8 cellular contexts compared by ENCODE assay signal in genomic region chr1:156053770-156054499, GRCh38. TPM values are rescaled to one million over a fixed set of nuclear protein-coding genes. Genes with fewer than 3 reads are reported as not detected.
DNase-seq lines count a peak whose midpoint lies in the region; ATAC-seq and TF ChIP-seq lines count a peak whose summit lies in the region.

UBQLN4 (minus strand) TSS chr1:156053798; CDS start chr1:156053701, 97 bp downstream.

- intact Hi-C loops in T-helper 2 cell treated with Interferon-gamma antibody and Interleukin-4, amounts not matched to agents 100 ng/mL and 5 ng/mL, for 36 hours (cut with micrococcal nuclease) = loop anchor here (1.0 to 10.0 kb wide), 7 partner anchors 33 to 691 kb away; partner anchors contain the start of genes ARHGEF2, CCT3, GON4L and KHDC4
- intact Hi-C loops in right cardiac atrium (cut with DNase I) (loop anchor here in 1 of 4 donors (10.0 kb wide), 1 partner anchor 49 kb away; no protein-coding TSS in a partner anchor), aorta (cut with DNase I) (no loop called here)

- H3K9me3 ChIP-seq in ES-I3 (ENCODE audit: control insufficient read depth, insufficient read depth, low read length) = no peaks in the 10 kb centered on the region
- H3K9me3 ChIP-seq in right cardiac atrium (ENCODE audit: control insufficient read depth, low read length) = no peaks in the 10 kb centered on the region
- no peaks in the 10 kb centered on the region for H3K9me3 ChIP-seq in aorta (ENCODE audit: control insufficient read depth, low read length)

- peak within 1 kb of the TSS; percentile 92 for H3K27ac Mint-ChIP-seq in HFFc6

- no peaks in the 10 kb centered on the region; the same call in 1 of the 2 replicates for H3K27me3 Mint-ChIP-seq in HFFc6 (ENCODE audit: insufficient read depth)

- peak; percentile 64 for TF ChIP-seq CTCF in HFFc6 (IDR thresholded peaks at IDR 0.05)

- under 1% methylated on average over 47 of the region's 49 CpGs for WGBS in right cardiac atrium
- 0% methylated on average over 33 to 49 of the region's 49 CpGs for WGBS in aorta, 2 donors

- peak; percentile 78 to 82 for ATAC-seq in right cardiac atrium
- peak; percentile 91 for ATAC-seq in aorta (ENCODE audit: low FRiP score)

- peaks cover 36% of the 10 kb centered on the region for H3K4me1 Mint-ChIP-seq in HFFc6 (ENCODE audit: low read depth)

- peaks cover 13% of the 10 kb centered on the region for H3K36me3 Mint-ChIP-seq in HFFc6 (ENCODE audit: low read depth)

- H3K4me1 ChIP-seq in ES-I3 (ENCODE audit: insufficient read depth, low read length) = no peaks in the 10 kb centered on the region; the same call in 1 of the 2 replicates
- H3K4me1 ChIP-seq in right cardiac atrium (ENCODE audit: control insufficient read depth, insufficient read depth, low read length) = no peaks in the 10 kb centered on the region
- H3K4me1 ChIP-seq in aorta (ENCODE audit: control insufficient read depth in 1 of 2, insufficient read depth in 2 of 2, low read length in 2 of 2) = no peaks in the 10 kb centered on the region

- H3K9me3 Mint-ChIP-seq in HFFc6 = no peaks in the 10 kb centered on the region

- no peaks in the 10 kb centered on the region for H3K27me3 ChIP-seq in right cardiac atrium (ENCODE audit: control insufficient read depth, insufficient read depth)
- no peaks in the 10 kb centered on the region for H3K27me3 ChIP-seq in aorta (ENCODE audit: control insufficient read depth in 1 of 2, insufficient read depth in 2 of 2, low read length in 1 of 2)

- H3K27ac ChIP-seq in angular gyrus (ENCODE audit: low read depth, low read length) = peak within 1 kb of the TSS; percentile 95
- H3K27ac ChIP-seq in right cardiac atrium (ENCODE audit: low read length) = peak within 1 kb of the TSS; percentile 99
- peak within 1 kb of the TSS; percentile 29 to 82 for H3K27ac ChIP-seq in aorta (ENCODE audit: low read depth in 1 of 2, low read length in 2 of 2)

- DNase-seq in HFFc6 (peak; percentile 68), NCI-H146 (lab: John Stamatoyannopoulos, UW) (peak; percentile 91), right cardiac atrium (peak; percentile 92 to 95 (median 95)), renal cortical epithelial cell (ENCODE audit: low read depth) (peak; percentile 48), aorta (peak; percentile 93 to 94)

- H3K9ac ChIP-seq in ES-I3 (ENCODE audit: low read depth, low read length) = peak within 1 kb of the TSS; percentile 67

- peak within 1 kb of the TSS; percentile 94 for H3K4me3 Mint-ChIP-seq in HFFc6

- H3K36me3 ChIP-seq in ES-I3 (ENCODE audit: insufficient read depth, low read length) (no peaks in the 10 kb centered on the region), aorta (ENCODE audit: control insufficient read depth in 1 of 2, insufficient read depth in 2 of 2, low read length in 1 of 2) (no peaks in the 10 kb centered on the region)

- H3K4me3 ChIP-seq in right cardiac atrium (ENCODE audit: low read length) = peak within 1 kb of the TSS; percentile 64
- peak within 1 kb of the TSS; percentile 69 to 77 for H3K4me3 ChIP-seq in aorta (ENCODE audit: low read length in 2 of 2)

RNA-seq across cellular contexts. Expression of gene UBQLN4, which starts in this region (rescaled TPM):
- total RNA-seq in HFFc6 (2021; fragmentation: NEBNext Ultra II Directional; extraction: Animal tissue kit (Norgen Biotek cat#: 25700)) = 10 to 100 TPM; 31.6 to 36.0 (median 32.9) TPM
- total RNA-seq in T-helper 2 cell treated with Interferon-gamma antibody and Interleukin-4, amounts not matched to agents 100 ng/mL and 5 ng/mL, for 36 hours = 36.8 and 37.2 TPM in 2 replicates
- total RNA-seq in right cardiac atrium (10 to 100 TPM; 23.9 to 28.7 (median 27.0) TPM), renal cortical epithelial cell (16.0 and 25.2 TPM in 2 replicates), aorta (10 to 100 TPM; 23.8 to 25.7 TPM)
- polyA plus RNA-seq in right cardiac atrium (13.7 TPM), aorta (10 to 100 TPM; 14.5 to 16.0 TPM)

Comparison
In these comparisons a context has a peak if more than half of its experiments do, and no peak if none do; other contexts are left out.
1. Peak in every context shown above with its lines: DNase-seq, ATAC-seq, H3K4me3 ChIP-seq and H3K27ac ChIP-seq.